In genomic region chr5:76144892-76145291, GRCh38 we compare ENCODE assay signal across 29 cellular contexts.
"Had no signal": no experiment of that assay in that cellular context is flagged by ENCODE, and none has a peak within 500 bp of the region (broad histone marks: within the 10 kb centered on the region; RNA-seq: fewer than 3 reads in every experiment).

No MANE protein-coding gene starts in this region.

- H3K36me3 Mint-ChIP-seq: activated naive CD4-positive, alpha-beta T cell treated with anti-CD3 and anti-CD28 coated beads, Interleukin-2, amount 50 U/mL, for 72 hours; brain; T-cell had no signal

- H3K4me3 Mint-ChIP-seq: activated CD4-positive, alpha-beta T cell treated with anti-CD3 and anti-CD28 coated beads for 36 hours; activated CD8-positive, alpha-beta T cell treated with anti-CD3 and anti-CD28 coated beads for 36 hours; activated naive CD8-positive, alpha-beta T cell treated with anti-CD3 and anti-CD28 coated beads, Interleukin-2, amount 50 U/mL, for 24 hours; brain; central memory CD8-positive, alpha-beta T cell; T-cell had no signal

- H3K27ac ChIP-seq: SK-N-MC had no signal

- H3K4me1 Mint-ChIP-seq: activated CD4-positive, alpha-beta T cell treated with anti-CD3 and anti-CD28 coated beads for 36 hours; activated naive CD8-positive, alpha-beta T cell treated with anti-CD3 and anti-CD28 coated beads, Interleukin-2, amount 50 U/mL, for 24 hours; brain; central memory CD8-positive, alpha-beta T cell; T-cell had no signal

- H3K9me3 Mint-ChIP-seq: activated CD8-positive, alpha-beta T cell treated with anti-CD3 and anti-CD28 coated beads for 36 hours; activated naive CD4-positive, alpha-beta T cell treated with anti-CD3 and anti-CD28 coated beads, Interleukin-2, amount 50 U/mL, for 72 hours; activated naive CD8-positive, alpha-beta T cell treated with anti-CD3 and anti-CD28 coated beads, Interleukin-2, amount 50 U/mL, for 24 hours; brain; central memory CD8-positive, alpha-beta T cell; T-cell had no signal

- H3K27me3 Mint-ChIP-seq: activated naive CD8-positive, alpha-beta T cell treated with anti-CD3 and anti-CD28 coated beads, Interleukin-2, amount 50 U/mL, for 24 hours; brain had no signal

- ATAC-seq: activated CD4-positive, alpha-beta T cell treated with anti-CD3 and anti-CD28 coated beads for 36 hours; activated CD8-positive, alpha-beta T cell treated with anti-CD3 and anti-CD28 coated beads for 36 hours; activated naive CD4-positive, alpha-beta T cell treated with anti-CD3 and anti-CD28 coated beads, Interleukin-2, amount 50 U/mL, for 72 hours; activated naive CD8-positive, alpha-beta T cell treated with anti-CD3 and anti-CD28 coated beads, Interleukin-2, amount 50 U/mL, for 24 hours; K562; Panc1; Right ventricle myocardium inferior; T-cell had no signal

- DNase-seq: activated CD4-positive, alpha-beta T cell treated with anti-CD3 and anti-CD28 coated beads for 36 hours; activated CD4-positive, CD25-positive, alpha-beta regulatory T cell; activated CD8-positive, alpha-beta memory T cell treated with anti-CD3 and anti-CD28 coated beads, Interleukin-2, amount 50 U/mL, for 4 hours; activated CD8-positive, alpha-beta T cell treated with anti-CD3 and anti-CD28 coated beads for 36 hours; activated effector memory CD4-positive, alpha-beta T cell treated with Interleukin-2 at 50 U/mL for 16 hours; activated naive CD4-positive, alpha-beta T cell treated with Interleukin-2 at 50 U/mL for 16 hours; activated naive CD8-positive, alpha-beta T cell treated with anti-CD3 and anti-CD28 coated beads, Interleukin-2, amount 50 U/mL, for 24 hours; amniotic stem cell; Karpas-422; MM.1S; NCI-H1105 treated with DMSO at 0.1 percent for 48 hours; NCI-H1436 treated with DMSO at 0.1 percent for 48 hours; NCI-H187 treated with DMSO at 0.1 percent for 48 hours; NCI-H2081 treated with DMSO at 0.1 percent for 48 hours; NCI-H446; NCI-H524; NCI-H748 treated with DMSO at 0.1 percent for 48 hours; OCI-M1; RPMI8226; T-cell; T-helper 2 cell; T1000 had no signal

- H3K4me3 ChIP-seq: K562, SK-N-MC had no signal

- H3K27ac Mint-ChIP-seq: activated CD4-positive, alpha-beta T cell treated with anti-CD3 and anti-CD28 coated beads for 36 hours; activated CD8-positive, alpha-beta T cell treated with anti-CD3 and anti-CD28 coated beads for 36 hours; activated naive CD4-positive, alpha-beta T cell treated with anti-CD3 and anti-CD28 coated beads, Interleukin-2, amount 50 U/mL, for 72 hours; activated naive CD8-positive, alpha-beta T cell treated with anti-CD3 and anti-CD28 coated beads, Interleukin-2, amount 50 U/mL, for 24 hours; brain; T-cell had no signal
